ENCODE assay signal across 28 cellular contexts in genomic region chr4:23382880-23383279, GRCh38.
DNase-seq lines count a peak whose midpoint lies in the region; ATAC-seq and TF ChIP-seq lines count a peak whose summit lies in the region.
"Had no signal": no experiment of that assay in that cellular context is flagged by ENCODE, and none has a peak within 500 bp of the region (broad histone marks: within the 10 kb centered on the region; RNA-seq: fewer than 3 reads in every experiment).

No MANE protein-coding gene starts in this region.

- H4K20me1 ChIP-seq in IMR-90 (ENCODE audit: insufficient read depth, low read length): no peaks in the 10 kb centered on the region

- TF ChIP-seq CTCF in IMR-90 (conservative IDR thresholded peaks at IDR 0.05; ENCODE audit: low read depth, low read length): no peak

- in situ Hi-C loops in IMR-90 (cut with MboI; ENCODE audit: low sequenced_read_pairs): no loop called here

- no TSS peak for BruUV-seq in IMR-90 (replicated peaks; lab: Mats Ljungman, UMichigan)

- H3K4me2 ChIP-seq in IMR-90 (ENCODE audit: low read depth, low read length) (no peak overlapping the region), mesenchymal stem cell (ENCODE audit: low read length, poor library complexity, severe bottlenecking) (no peak overlapping the region)

- H3K4me3 ChIP-seq in ACC112 (ENCODE audit: low read depth, low read length): no peak overlapping the region
- no peak overlapping the region for H3K4me3 ChIP-seq in IMR-90 (ENCODE audit: insufficient read depth, low read depth, low read length)
- no peak overlapping the region for H3K4me3 ChIP-seq in mesenchymal stem cell (ENCODE audit: insufficient read depth in 1 of 2, low read depth in 1 of 2, low read length in 2 of 2)
- H3K4me3 ChIP-seq: sigmoid colon, SK-N-MC, vagina had no signal

- no peak overlapping the region for H3K4ac ChIP-seq in IMR-90 (ENCODE audit: low read depth, low read length)
- H3K4ac ChIP-seq in mesenchymal stem cell (ENCODE audit: low read depth in 1 of 2, low read length in 2 of 2): no peak overlapping the region

- no peak overlapping the region for H2BK20ac ChIP-seq in IMR-90 (ENCODE audit: low read depth, low read length)

- H3K79me1 ChIP-seq in IMR-90 (ENCODE audit: low read depth in 1 of 2, low read length in 2 of 2) (no peaks in the 10 kb centered on the region), mesenchymal stem cell (replicated peaks; ENCODE audit: low read length, poor library complexity, severe bottlenecking) (no peaks in the 10 kb centered on the region)

- no peak overlapping the region for H2BK120ac ChIP-seq in IMR-90 (ENCODE audit: low read depth, low read length)
- H2BK120ac ChIP-seq in mesenchymal stem cell (ENCODE audit: low read depth, low read length): no peak overlapping the region

- no peaks in the 10 kb centered on the region for H3K36me3 ChIP-seq in ACC112 (ENCODE audit: insufficient read depth, low read length)
- H3K36me3 ChIP-seq in IMR-90 (ENCODE audit: control insufficient read depth, insufficient read depth, low read length): no peaks in the 10 kb centered on the region
- H3K36me3 ChIP-seq in mesenchymal stem cell (ENCODE audit: control insufficient read depth in 1 of 2, insufficient read depth in 2 of 2, low read depth in 1 of 2, low read length in 2 of 2): no peaks in the 10 kb centered on the region
- H3K36me3 ChIP-seq: sigmoid colon, vagina had no signal

- TF ChIP-seq RAD21 in IMR-90 (IDR thresholded peaks at IDR 0.05; ENCODE audit: low read length): no peak

- peaks cover 25% of the 10 kb centered on the region for H3K4me1 ChIP-seq in ACC112 (ENCODE audit: control insufficient read depth, insufficient read depth, low read length, unreplicated experiment)
- no peaks in the 10 kb centered on the region for H3K4me1 ChIP-seq in IMR-90 (ENCODE audit: control insufficient read depth, insufficient read depth, low read length)
- H3K4me1 ChIP-seq in mesenchymal stem cell (ENCODE audit: control insufficient read depth, insufficient read depth, low read depth, low read length): no peaks in the 10 kb centered on the region
- H3K4me1 ChIP-seq: sigmoid colon, vagina had no signal

- no peaks in the 10 kb centered on the region for H3K79me2 ChIP-seq in ACC112 (ENCODE audit: control insufficient read depth, insufficient read depth, low read length, unreplicated experiment)

- dilution Hi-C loops in IMR-90 (cut with HindIII; ENCODE audit: low sequenced_read_pairs, unreplicated experiment): no loop called here

- no peak overlapping the region for H2AK9ac ChIP-seq in IMR-90 (replicated peaks; ENCODE audit: low read depth, low read length, poor library complexity)

- H4K8ac ChIP-seq in IMR-90 (ENCODE audit: low read depth in 2 of 2, low read length in 2 of 2) (no peak overlapping the region), mesenchymal stem cell (ENCODE audit: low read length) (no peak overlapping the region)

- POLR2A ChIA-PET in IMR-90 (lab: Charles Lee; ENCODE audit: unreplicated experiment): no interaction called here

- H2AK5ac ChIP-seq in IMR-90 (ENCODE audit: low read depth, low read length): no peak overlapping the region
- no peak overlapping the region for H2AK5ac ChIP-seq in mesenchymal stem cell (ENCODE audit: low read length, severe bottlenecking)

- no peak overlapping the region for H4K5ac ChIP-seq in IMR-90 (ENCODE audit: low read depth, low read length)

- no peak overlapping the region for H3K14ac ChIP-seq in IMR-90 (replicated peaks; ENCODE audit: low read depth, low read length)
- no peak overlapping the region for H3K14ac ChIP-seq in mesenchymal stem cell (ENCODE audit: low read length in 2 of 2)

- H3K23ac ChIP-seq in IMR-90 (ENCODE audit: low read depth, low read length) (no peak overlapping the region), mesenchymal stem cell (ENCODE audit: low read length in 2 of 2) (no peak overlapping the region)

- H4K91ac ChIP-seq in IMR-90 (ENCODE audit: insufficient read depth, low read depth, low read length): no peak overlapping the region
- H4K91ac ChIP-seq in mesenchymal stem cell (ENCODE audit: low read length): no peak overlapping the region

- H3K27ac ChIP-seq in ACC112 (ENCODE audit: low read depth, low read length) (peak overlapping the region; percentile 64), IMR-90 (ENCODE audit: insufficient read depth, low read length) (no peak overlapping the region), mesenchymal stem cell (ENCODE audit: low read length, poor library complexity, severe bottlenecking) (no peak overlapping the region)
- H3K27ac ChIP-seq: sigmoid colon, SK-N-MC, vagina had no signal

- TF ChIP-seq POLR2A in IMR-90 (IDR thresholded peaks at IDR 0.05; ENCODE audit: low read depth, low read length): no peak

- no peak overlapping the region for H2BK12ac ChIP-seq in mesenchymal stem cell (ENCODE audit: low read length in 2 of 2)

- H2BK15ac ChIP-seq in IMR-90 (ENCODE audit: low read depth, low read length) (no peak overlapping the region), mesenchymal stem cell (ENCODE audit: low read depth, poor library complexity, severe bottlenecking) (no peak overlapping the region)

- DNase-seq in IMR-90 (peak; percentile 43), astrocyte of the hippocampus (ENCODE audit: low read depth, low spot score) (peak; percentile 28), mesenchymal stem cell (peak; percentile 75), COLO668 (lab: John Stamatoyannopoulos, UW; ENCODE audit: unreplicated experiment) (no peak)
- DNase-seq in activated T-cell treated with anti-CD3 and anti-CD28 coated beads, Interleukin-2, amount 50 U/mL, for 1 hour: no peak
- DNase-seq: activated CD8-positive, alpha-beta memory T cell treated with anti-CD3 and anti-CD28 coated beads for 24 hours; activated naive CD4-positive, alpha-beta T cell treated with anti-CD3 and anti-CD28 coated beads for 36 hours; activated T-cell treated with anti-CD3 and anti-CD28 coated beads, Interleukin-2, amount 50 U/mL, for 4 hours; AML-193; amniotic stem cell; CD8-positive, alpha-beta T cell; cortex of kidney; DMS153; GDM1; GOT3; hypothalamus; immature natural killer cell; KG1; sigmoid colon; stimulated activated CD4-positive, alpha-beta T cell treated with anti-CD3 and anti-CD28 coated beads, Interleukin-15, amount 100 ng/mL, for 24 hours; stimulated activated naive CD8-positive, alpha-beta T cell treated with anti-CD3 and anti-CD28 coated beads, Interleukin-15, amount 100 ng/mL, for 72 hours; T-helper 2 cell had no signal

- intact Hi-C loops in IMR-90 (cut with micrococcal nuclease): no loop called here

- H3K18ac ChIP-seq in IMR-90 (ENCODE audit: low read depth, low read length): no peak overlapping the region
- no peak overlapping the region for H3K18ac ChIP-seq in mesenchymal stem cell (ENCODE audit: low read depth in 1 of 2, low read length in 2 of 2)

- ATAC-seq in IMR-90 (ENCODE audit: low read depth) (peak; percentile 74), HG03520 (IDR thresholded peaks at IDR 0.05; ENCODE audit: unreplicated experiment) (no peak), GM18519 (IDR thresholded peaks at IDR 0.05; ENCODE audit: low FRiP score, unreplicated experiment) (no peak)
- ATAC-seq: activated T-cell treated with anti-CD3 and anti-CD28 coated beads, Interleukin-2, amount 50 U/mL, for 4 hours; CD8-positive, alpha-beta T cell; left lobe of liver; stimulated activated naive CD8-positive, alpha-beta T cell treated with anti-CD3 and anti-CD28 coated beads, Interleukin-15, amount 100 ng/mL, for 72 hours had no signal

- H3K9ac ChIP-seq in IMR-90 (ENCODE audit: low read depth, low read length) (no peak overlapping the region), mesenchymal stem cell (ENCODE audit: low read length) (no peak overlapping the region)

- H3K9me1 ChIP-seq in IMR-90 (ENCODE audit: insufficient read depth, low read length): no peaks in the 10 kb centered on the region

- H3K56ac ChIP-seq in IMR-90 (ENCODE audit: extremely low read depth, insufficient read depth, low read length): no peak overlapping the region

- H3K27me3 ChIP-seq in ACC112 (ENCODE audit: insufficient read depth, low read length) (no peaks in the 10 kb centered on the region), IMR-90 (ENCODE audit: control insufficient read depth, insufficient read depth, low read length) (no peaks in the 10 kb centered on the region), mesenchymal stem cell (ENCODE audit: control insufficient read depth in 1 of 2, insufficient read depth in 1 of 2, low read length in 2 of 2) (no peaks in the 10 kb centered on the region)
- H3K27me3 ChIP-seq: sigmoid colon, vagina had no signal

- H2BK5ac ChIP-seq in IMR-90 (ENCODE audit: low read depth, low read length, poor library complexity, severe bottlenecking) (no peak overlapping the region), mesenchymal stem cell (ENCODE audit: low read depth, low read length, poor library complexity, severe bottlenecking) (no peak overlapping the region)

- CTCF ChIA-PET in IMR-90 (lab: Yijun Ruan, JAX): no interaction called here

- H3K9me3 ChIP-seq in IMR-90 (ENCODE audit: control insufficient read depth, insufficient read depth, low read length) (no peaks in the 10 kb centered on the region), mesenchymal stem cell (ENCODE audit: control insufficient read depth, low read length) (no peaks in the 10 kb centered on the region)
- H3K9me3 ChIP-seq: sigmoid colon, vagina had no signal

- H2AFZ ChIP-seq in ACC112 (ENCODE audit: low read length, unreplicated experiment): no peak overlapping the region
- no peak overlapping the region for H2AFZ ChIP-seq in IMR-90 (replicated peaks; ENCODE audit: low read length, poor library complexity)
- H2AFZ ChIP-seq in mesenchymal stem cell (ENCODE audit: low read depth, low read length): no peak overlapping the region

TF ChIP-seq in IMR-90, 13 proteins besides CTCF, POLR2A, EP300 and RAD21:
- TF ChIP-seq FOS (IDR thresholded peaks at IDR 0.05; ENCODE audit: low read depth, low read length) (peak; percentile 69), CEBPB (IDR thresholded peaks at IDR 0.05; ENCODE audit: low read depth, low read length) (no peak), CHD1 (IDR thresholded peaks at IDR 0.05; ENCODE audit: low read depth, low read length) (no peak)
TF ChIP-seq in IMR-90: peak in this region for 1.

Comparison
In these comparisons a context has a peak if more than half of its experiments do, and no peak if none do; other contexts are left out.
1. DNase-seq: peak in IMR-90 (single experiment), astrocyte of the hippocampus (single experiment) and mesenchymal stem cell (single experiment); none in COLO668 (single experiment) and activated T-cell treated with anti-CD3 and anti-CD28 coated beads, Interleukin-2, amount 50 U/mL, for 1 hour (single experiment).